ENCODE assay signal across 33 cellular contexts in the genomic region with DNA sequence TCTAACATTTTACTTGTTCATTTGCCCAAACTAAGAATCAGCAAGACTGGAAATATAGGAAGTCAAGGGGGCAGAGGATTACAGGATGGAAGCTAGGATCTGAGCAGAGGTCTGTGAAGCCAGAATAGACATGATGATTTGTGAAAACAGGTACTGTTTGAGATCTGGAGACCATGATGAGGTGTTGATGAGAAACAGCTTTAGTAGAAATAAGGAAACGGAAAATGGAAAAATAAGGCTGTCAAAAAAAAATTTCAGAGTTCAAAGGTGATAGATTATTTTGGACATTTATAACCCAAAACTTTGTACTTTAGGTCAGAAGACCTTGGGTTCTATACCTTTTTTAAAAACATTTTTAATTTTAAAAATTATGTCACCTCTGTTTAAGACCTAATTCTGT. TPM values are rescaled to one million over a fixed set of nuclear protein-coding genes. Genes with fewer than 3 reads are reported as not detected.
"Had no signal": no experiment of that assay in that cellular context is flagged by ENCODE, and none has a peak within 500 bp of the region (broad histone marks: within the 10 kb centered on the region; RNA-seq: fewer than 3 reads in every experiment).

No MANE protein-coding gene starts in this region.

- H3K27me3 Mint-ChIP-seq: dendritic cell treated with granulocyte-macrophage colony-stimulating factor and Interleukin-4, amounts not matched to agents 40 ng/mL and 50 ng/mL, for 4 days had no signal

- H3K27ac Mint-ChIP-seq: activated CD4-positive, alpha-beta memory T cell treated with anti-CD3 and anti-CD28 coated beads for 36 hours; activated CD4-positive, alpha-beta T cell treated with anti-CD3 and anti-CD28 coated beads for 36 hours; activated CD4-positive, alpha-beta T cell treated with anti-CD3 and anti-CD28 coated beads, Interleukin-2, amount 10 ng/mL, durations not matched to agents 24 days and 14 days; activated CD8-positive, alpha-beta memory T cell treated with anti-CD3 and anti-CD28 coated beads, Interleukin-2, amount 10 ng/mL, durations not matched to agents 7 days and 5 days; activated CD8-positive, alpha-beta T cell treated with anti-CD3 and anti-CD28 coated beads, Interleukin-2, amount 10 ng/mL, durations not matched to agents 7 days and 5 days; activated naive CD4-positive, alpha-beta T cell treated with anti-CD3 and anti-CD28 coated beads for 36 hours; activated naive CD4-positive, alpha-beta T cell treated with anti-CD3 and anti-CD28 coated beads, Interleukin-2, amount 50 U/mL, for 24 hours; activated naive CD8-positive, alpha-beta T cell treated with anti-CD3 and anti-CD28 coated beads, Interleukin-2, amount 10 ng/mL, durations not matched to agents 7 days and 5 days; activated T-helper 1 cell treated with anti-CD3 and anti-CD28 coated beads, Interleukin-12 subunit alpha, Interleukin-12 subunit beta, Interleukin-2, Interleukin-4 antibody, amounts not matched to agents 30 ng/mL and 10 ng/mL and 1 ng/mL, durations not matched to agents 14 hours and 24 hours and 36 hours; activated T-helper 2 cell treated with anti-CD3 and anti-CD28 coated beads, Interferon-gamma antibody, Interleukin-2, Interleukin-4, amounts not matched to agents 10 μg/mL and 5 μg/mL and 100 μg/mL, durations not matched to agents 14 hours and 24 hours and 36 hours; dendritic cell treated with granulocyte-macrophage colony-stimulating factor and Interleukin-4, amounts not matched to agents 40 ng/mL and 50 ng/mL, for 4 days; endodermal cell; T-cell; T-helper 1 cell treated with Interleukin-12 subunit alpha and Interleukin-12 subunit beta and Interleukin-4 antibody, amounts not matched to agents 30 μg/mL and 1 μg/mL, for 36 hours had no signal

- DNase-seq: activated CD4-positive, alpha-beta memory T cell treated with anti-CD3 and anti-CD28 coated beads for 36 hours; activated CD4-positive, alpha-beta T cell treated with anti-CD3 and anti-CD28 coated beads for 36 hours; activated CD4-positive, alpha-beta T cell treated with anti-CD3 and anti-CD28 coated beads, Interleukin-2, amount 10 ng/mL, durations not matched to agents 24 days and 14 days; activated CD4-positive, CD25-positive, alpha-beta regulatory T cell; activated CD4-positive, CD25-positive, alpha-beta regulatory T cell treated with anti-CD3 and anti-CD28 coated beads, Interleukin-2, amount 50 U/mL, for 72 hours; activated CD8-positive, alpha-beta memory T cell treated with anti-CD3 and anti-CD28 coated beads, Interleukin-2, amount 10 ng/mL, durations not matched to agents 7 days and 5 days; activated CD8-positive, alpha-beta memory T cell treated with anti-CD3 and anti-CD28 coated beads, Interleukin-2, amount 50 U/mL, for 4 hours; activated CD8-positive, alpha-beta T cell treated with anti-CD3 and anti-CD28 coated beads, Interleukin-2, amount 10 ng/mL, durations not matched to agents 7 days and 5 days; activated effector memory CD4-positive, alpha-beta T cell treated with anti-CD3 and anti-CD28 coated beads, Interleukin-2, amount 50 U/mL, for 16 hours; activated naive CD4-positive, alpha-beta T cell treated with anti-CD3 and anti-CD28 coated beads for 36 hours; activated naive CD8-positive, alpha-beta T cell treated with anti-CD3 and anti-CD28 coated beads, Interleukin-2, amount 10 ng/mL, durations not matched to agents 7 days and 5 days; activated T-cell treated with anti-CD3 and anti-CD28 coated beads, Interleukin-2, amount 50 U/mL, for 1 hour; activated T-cell treated with anti-CD3 and anti-CD28 coated beads, Interleukin-2, amount 50 U/mL, for 48 hours; brain microvascular endothelial cell; dorsolateral prefrontal cortex; effector memory CD4-positive, alpha-beta T cell; erythroblast; foreskin melanocyte; heart right ventricle; T-cell; T-helper 9 cell; WERI-Rb-1 had no signal

- H3K27me3 ChIP-seq: brain microvascular endothelial cell, dorsolateral prefrontal cortex, esophagus muscularis mucosa, gastroesophageal sphincter, heart right ventricle had no signal

- H3K4me3 ChIP-seq: coronary artery, dorsolateral prefrontal cortex, esophagus muscularis mucosa, gastroesophageal sphincter, heart right ventricle had no signal

- ATAC-seq: activated CD4-positive, alpha-beta T cell treated with anti-CD3 and anti-CD28 coated beads for 36 hours; activated CD8-positive, alpha-beta memory T cell treated with anti-CD3 and anti-CD28 coated beads, Interleukin-2, amount 10 ng/mL, durations not matched to agents 7 days and 5 days; activated CD8-positive, alpha-beta T cell treated with anti-CD3 and anti-CD28 coated beads, Interleukin-2, amount 10 ng/mL, durations not matched to agents 7 days and 5 days; gastroesophageal sphincter; heart right ventricle; T-cell had no signal

- H3K27ac ChIP-seq: brain microvascular endothelial cell, coronary artery, dorsolateral prefrontal cortex, esophagus muscularis mucosa, gastroesophageal sphincter, heart right ventricle, WERI-Rb-1 had no signal

- H3K36me3 ChIP-seq: brain microvascular endothelial cell, esophagus muscularis mucosa, gastroesophageal sphincter, WERI-Rb-1 had no signal

- H3K4me3 Mint-ChIP-seq: activated CD4-positive, alpha-beta memory T cell treated with anti-CD3 and anti-CD28 coated beads for 36 hours; activated CD4-positive, alpha-beta T cell treated with anti-CD3 and anti-CD28 coated beads for 36 hours; activated CD4-positive, alpha-beta T cell treated with anti-CD3 and anti-CD28 coated beads, Interleukin-2, amount 10 ng/mL, durations not matched to agents 24 days and 14 days; activated CD8-positive, alpha-beta memory T cell treated with anti-CD3 and anti-CD28 coated beads, Interleukin-2, amount 10 ng/mL, durations not matched to agents 7 days and 5 days; activated CD8-positive, alpha-beta T cell treated with anti-CD3 and anti-CD28 coated beads, Interleukin-2, amount 10 ng/mL, durations not matched to agents 7 days and 5 days; activated naive CD4-positive, alpha-beta T cell treated with anti-CD3 and anti-CD28 coated beads for 36 hours; activated naive CD4-positive, alpha-beta T cell treated with anti-CD3 and anti-CD28 coated beads, Interleukin-2, amount 50 U/mL, for 24 hours; activated naive CD8-positive, alpha-beta T cell treated with anti-CD3 and anti-CD28 coated beads, Interleukin-2, amount 10 ng/mL, durations not matched to agents 7 days and 5 days; activated T-helper 1 cell treated with anti-CD3 and anti-CD28 coated beads, Interleukin-12 subunit alpha, Interleukin-12 subunit beta, Interleukin-2, Interleukin-4 antibody, amounts not matched to agents 30 ng/mL and 10 ng/mL and 1 ng/mL, durations not matched to agents 14 hours and 24 hours and 36 hours; central memory CD8-positive, alpha-beta T cell; dendritic cell treated with granulocyte-macrophage colony-stimulating factor and Interleukin-4, amounts not matched to agents 40 ng/mL and 50 ng/mL, for 4 days; endodermal cell; T-cell; T-helper 1 cell treated with Interleukin-12 subunit alpha and Interleukin-12 subunit beta and Interleukin-4 antibody, amounts not matched to agents 30 μg/mL and 1 μg/mL, for 36 hours had no signal

- H3K4me1 Mint-ChIP-seq: activated CD4-positive, alpha-beta T cell treated with anti-CD3 and anti-CD28 coated beads for 36 hours; activated CD4-positive, alpha-beta T cell treated with anti-CD3 and anti-CD28 coated beads, Interleukin-2, amount 10 ng/mL, durations not matched to agents 24 days and 14 days; activated CD8-positive, alpha-beta memory T cell treated with anti-CD3 and anti-CD28 coated beads, Interleukin-2, amount 10 ng/mL, durations not matched to agents 7 days and 5 days; activated naive CD4-positive, alpha-beta T cell treated with anti-CD3 and anti-CD28 coated beads, Interleukin-2, amount 50 U/mL, for 24 hours; central memory CD8-positive, alpha-beta T cell; T-cell had no signal

RNA-seq across cellular contexts. Expression of a gene that starts 45.0 kb away (rescaled TPM):
- total RNA-seq: activated CD4-positive, alpha-beta T cell treated with anti-CD3 and anti-CD28 coated beads, Interleukin-2, amount 10 ng/mL, durations not matched to agents 24 days and 14 days; astrocyte had no signal
